1 cellular context compared by ENCODE assay signal in genomic region chr10:3126249-3126648, GRCh38.
TF ChIP-seq lines count a peak whose summit lies in the region.

No MANE protein-coding gene starts in this region.

TF ChIP-seq in IMR-90, 13 proteins besides CTCF, POLR2A, EP300 and RAD21 (continued from another document):
- TF ChIP-seq ELK1 (IDR thresholded peaks at IDR 0.05; ENCODE audit: borderline replicate concordance, low read depth, low read length) (no peak), NFE2L2 (IDR thresholded peaks at IDR 0.05; ENCODE audit: low read depth, low read length) (no peak), CHD1 (IDR thresholded peaks at IDR 0.05; ENCODE audit: low read depth, low read length) (no peak), RFX5 (IDR thresholded peaks at IDR 0.05; ENCODE audit: low read depth, low read length) (no peak), CEBPB (IDR thresholded peaks at IDR 0.05; ENCODE audit: low read depth, low read length) (no peak), RCOR1 (IDR thresholded peaks at IDR 0.05; ENCODE audit: insufficient replicate concordance, low read length) (no peak)
